11 cellular contexts compared by ENCODE assay signal in genomic region chr15:41944313-41944940, GRCh38. TPM values are rescaled to one million over a fixed set of nuclear protein-coding genes. Genes with fewer than 3 reads are reported as not detected.
DNase-seq lines count a peak whose midpoint lies in the region; ATAC-seq and TF ChIP-seq lines count a peak whose summit lies in the region.
"Had no signal": no experiment of that assay in that cellular context is flagged by ENCODE, and none has a peak within 500 bp of the region (broad histone marks: within the 10 kb centered on the region; RNA-seq: fewer than 3 reads in every experiment).

No MANE protein-coding gene starts in this region.

- H3K4me2 ChIP-seq in GM23338, result no peak overlapping the region

- no peak overlapping the region for H3K4me3 ChIP-seq in GM23338
- no peak overlapping the region for H3K4me3 ChIP-seq in skin epidermis

- no peak overlapping the region for H3K4me3 Mint-ChIP-seq in GM23338
- H3K4me3 Mint-ChIP-seq: IgD-negative memory B cell had no signal

- ATAC-seq in GM23338 (no peak), left ventricle myocardium superior (peak; percentile 46), left colon (no peak), GM19467 (IDR thresholded peaks at IDR 0.05; ENCODE audit: unreplicated experiment) (no peak), HG02610 (IDR thresholded peaks at IDR 0.05; ENCODE audit: unreplicated experiment) (no peak)

- H3K36me3 ChIP-seq in GM23338 (ENCODE audit: insufficient read depth), result no peaks in the 10 kb centered on the region; the same call in 1 of the 2 replicates

- H3F3A ChIP-seq in GM23338 (replicated peaks; ENCODE audit: low read depth), result no peaks in the 10 kb centered on the region

- H3K27me3 Mint-ChIP-seq in GM23338 (ENCODE audit: insufficient read depth, low read depth, poor library complexity), result peaks cover 1% of the 10 kb centered on the region
- H3K27me3 Mint-ChIP-seq: IgD-negative memory B cell had no signal

- peaks cover 19% of the 10 kb centered on the region for H3K36me3 Mint-ChIP-seq in GM23338 (ENCODE audit: low read depth)

- H3K9me3 Mint-ChIP-seq in GM23338, result no peaks in the 10 kb centered on the region
- H3K9me3 Mint-ChIP-seq: IgD-negative memory B cell had no signal

- H3K4me1 Mint-ChIP-seq in GM23338, result peaks cover 15% of the 10 kb centered on the region; the same call in 2 of the 3 replicates
- H3K4me1 Mint-ChIP-seq: IgD-negative memory B cell had no signal

- H3K4me1 ChIP-seq in GM23338 (ENCODE audit: insufficient read depth), result no peaks in the 10 kb centered on the region; the same call in 1 of the 2 replicates

- H3K79me2 ChIP-seq in GM23338 (replicated peaks; ENCODE audit: insufficient read depth), result peaks cover 7% of the 10 kb centered on the region

- intact Hi-C loops in left ventricle myocardium superior (cut with micrococcal nuclease), result no loop called here
- intact Hi-C loops in left colon (cut with DNase I, micrococcal nuclease), result loop anchor here in 1 of 2 donors (10.0 kb wide), 1 partner anchor 60 kb away; no protein-coding TSS in a partner anchor

- TF ChIP-seq CTCF in GM23338 (conservative IDR thresholded peaks at IDR 0.05; ENCODE audit: low read depth in 2 of 2), result no peak

- H3K27me3 ChIP-seq in GM23338 (ENCODE audit: insufficient read depth), result no peaks in the 10 kb centered on the region

- H3K27ac ChIP-seq in GM23338 (ENCODE audit: low read depth) (no peak overlapping the region; the same call in 1 of the 2 replicates), skin epidermis (peak overlapping the region in 13 of 21 experiments; percentile 29 to 79 (median 52))

- H2AFZ ChIP-seq in GM23338, result no peak overlapping the region

- no peak for DNase-seq in GM23338 (ENCODE audit: low spot score)
- DNase-seq in amniotic stem cell (lab: John Stamatoyannopoulos, UW), result peak; percentile 64
- peak; percentile 74 for DNase-seq in left ventricle myocardium superior
- DNase-seq in left colon, result no peak
- no peak for DNase-seq in pons (ENCODE audit: low spot score)
- DNase-seq: activated CD8-positive, alpha-beta memory T cell treated with anti-CD3 and anti-CD28 coated beads for 24 hours; stimulated activated naive CD4-positive, alpha-beta T cell treated with Interleukin-2 at 50 U/mL for 16 hours had no signal

- H4K20me1 ChIP-seq in GM23338 (replicated peaks; ENCODE audit: insufficient read depth), result peaks cover 7% of the 10 kb centered on the region; the same call in 1 of the 2 replicates

- H3K9me2 ChIP-seq in GM23338 (ENCODE audit: insufficient read depth), result no peaks in the 10 kb centered on the region

- peak overlapping the region; percentile 60; the same call in 1 of the 2 replicates for H3K27ac Mint-ChIP-seq in GM23338

TF ChIP-seq in GM23338, 12 proteins besides CTCF, POLR2A, EP300 and RAD21 (continues in another document):
- TF ChIP-seq ETS1 (IDR thresholded peaks at IDR 0.05), result no peak
- no peak for TF ChIP-seq POLR2AphosphoS5 (IDR thresholded peaks at IDR 0.05; ENCODE audit: low read depth)
- no peak for TF ChIP-seq REST (IDR thresholded peaks at IDR 0.05; ENCODE audit: unreplicated experiment)
- TF ChIP-seq NANOG (IDR thresholded peaks at IDR 0.05; ENCODE audit: borderline replicate concordance), result no peak

RNA-seq across cellular contexts. Expression of gene EHD4, which starts 27.9 kb away (rescaled TPM):
- 30.6 and 31.0 TPM in 2 replicates for total RNA-seq in GM23338 (2014; rRNA removed; shearing (Covaris generic))
- 11.2 and 13.0 TPM in 2 replicates for polyA plus RNA-seq in GM23338 (2016; fragmentation: Nextera tagmentation; extraction: Ambion mirVana)
- total RNA-seq in left ventricle myocardium superior, result 53.5 TPM
- 10 to 100 TPM; 42.7 to 44.3 TPM for total RNA-seq in left colon

RNA-seq across cellular contexts. Expression of gene SPTBN5, which starts 50.6 kb away (rescaled TPM):
- 1.0 and 1.1 TPM in 2 replicates for total RNA-seq in GM23338 (2014; rRNA removed; shearing (Covaris generic))
- 0.31 and 0.57 TPM in 2 replicates for polyA plus RNA-seq in GM23338 (2016; fragmentation: Nextera tagmentation; extraction: Ambion mirVana)
- total RNA-seq in left ventricle myocardium superior, result 3.6 TPM
- 1 to 10 TPM in 1 of 2 donors, under 1 TPM in 1; 0.64 to 1.4 TPM for total RNA-seq in left colon
- polyA plus RNA-seq: IgD-negative memory B cell had no signal

Comparison
In these comparisons a context has a peak if more than half of its experiments do, and no peak if none do; other contexts are left out.
1. DNase-seq: peak in amniotic stem cell (single experiment) and left ventricle myocardium superior (single experiment); none in GM23338 (single experiment), left colon (0 of 2) and pons (single experiment).